ENCODE assay signal across 9 cellular contexts in the genomic region with DNA sequence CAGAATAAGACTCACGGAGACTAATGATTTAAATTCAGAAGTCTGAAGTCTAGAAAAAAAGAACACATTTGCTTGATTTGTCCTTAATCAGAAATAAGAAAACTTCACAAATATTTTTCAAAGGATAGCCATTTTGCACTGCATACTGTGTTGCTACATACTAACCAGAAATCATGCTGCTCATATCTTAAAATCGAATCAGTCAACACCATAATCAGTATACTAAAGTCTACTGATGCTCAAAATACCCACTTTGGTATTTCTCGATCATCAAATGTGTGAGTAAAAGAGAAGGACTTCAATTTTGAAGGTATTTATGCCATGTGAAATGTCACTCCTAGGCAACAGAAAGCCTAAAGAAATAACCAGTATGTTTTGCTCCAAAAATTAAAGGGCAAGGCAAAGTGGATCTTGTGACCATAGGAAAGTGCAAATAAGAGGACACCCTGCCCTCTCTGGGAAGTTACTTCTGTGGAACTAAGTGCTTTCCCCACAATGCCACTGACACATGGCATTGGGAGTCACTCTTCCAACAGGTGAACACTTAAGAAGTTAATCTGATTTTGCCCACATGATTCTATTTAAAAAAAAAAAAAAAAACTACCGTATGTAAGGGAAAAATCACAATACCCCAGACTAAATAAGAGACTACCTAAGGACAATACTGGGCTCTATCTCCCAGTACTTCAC. TPM values are rescaled to one million over a fixed set of nuclear protein-coding genes. Genes with fewer than 3 reads are reported as not detected.
A peak's percentile ranks its signal among the peaks of the same experiment; 100 is the strongest.
DNase-seq lines count a peak whose midpoint lies in the region; ATAC-seq lines count a peak whose summit lies in the region.
"Had no signal": no experiment of that assay in that cellular context is flagged by ENCODE, and none has a peak within 500 bp of the region (broad histone marks: within the 10 kb centered on the region; RNA-seq: fewer than 3 reads in every experiment).

No MANE protein-coding gene starts in this region.

- peak overlapping the region; percentile 96 for H3K4me3 Mint-ChIP-seq in activated CD4-positive, alpha-beta T cell treated with anti-CD3 and anti-CD28 coated beads for 36 hours
- peak overlapping the region; percentile 87 for H3K4me3 Mint-ChIP-seq in activated T-helper 17 cell treated with anti-CD3 and anti-CD28 coated beads, Interleukin-2, amount 50 U/mL, for 72 hours

- intact Hi-C loops in activated CD4-positive, alpha-beta T cell treated with anti-CD3 and anti-CD28 coated beads for 36 hours (cut with DNase I, micrococcal nuclease) = loop anchor here in 1 of 2 experiments (10.0 kb wide), 1 partner anchor 317 kb away; no protein-coding TSS in a partner anchor

- H3K9ac ChIP-seq in subcutaneous abdominal adipose tissue (ENCODE audit: low read length in 5 of 5) = peak overlapping the region in 3 of 5 donors; percentile 10 to 73 (median 26)

- CTCF ChIA-PET in activated CD4-positive, alpha-beta T cell treated with anti-CD3 and anti-CD28 coated beads for 36 hours (lab: Charles Lee) = interaction anchor here (0.8 to 1.7 kb wide), 2 partner anchors 25 to 28 kb away, joined by 4 read pairs; no protein-coding TSS in a partner anchor

- H3K27ac ChIP-seq in subcutaneous abdominal adipose tissue (ENCODE audit: low read depth, low read length) = peak overlapping the region; percentile 86

- H3K27me3 ChIP-seq in subcutaneous abdominal adipose tissue (ENCODE audit: control insufficient read depth in 5 of 5, insufficient read depth in 4 of 5, low read length in 5 of 5) = no peaks in the 10 kb centered on the region

- H3K36me3 ChIP-seq in subcutaneous abdominal adipose tissue (ENCODE audit: control insufficient read depth in 5 of 5, insufficient read depth in 5 of 5, low read length in 5 of 5) = no peaks in the 10 kb centered on the region

- no peak for ATAC-seq in activated CD4-positive, alpha-beta T cell treated with anti-CD3 and anti-CD28 coated beads for 36 hours
- ATAC-seq in activated T-helper 17 cell treated with anti-CD3 and anti-CD28 coated beads, Interleukin-2, amount 50 U/mL, for 72 hours (replicated peaks) = no peak
- ATAC-seq in GM19035 (IDR thresholded peaks at IDR 0.05; ENCODE audit: unreplicated experiment) = no peak
- no peak for ATAC-seq in GM18907 (IDR thresholded peaks at IDR 0.05; ENCODE audit: unreplicated experiment)

- peak overlapping the region; percentile 87 for H3K27ac Mint-ChIP-seq in activated CD4-positive, alpha-beta T cell treated with anti-CD3 and anti-CD28 coated beads for 36 hours
- H3K27ac Mint-ChIP-seq in activated T-helper 17 cell treated with anti-CD3 and anti-CD28 coated beads, Interleukin-2, amount 50 U/mL, for 72 hours = peak overlapping the region; percentile 89

- no peak for DNase-seq in activated CD4-positive, alpha-beta T cell treated with anti-CD3 and anti-CD28 coated beads for 36 hours
- no peak for DNase-seq in activated CD4-positive, alpha-beta T cell treated with anti-CD3 and anti-CD28 coated beads for 1 hour
- no peak for DNase-seq in DMS 273 treated with DMSO at 0.1 percent for 48 hours (lab: John Stamatoyannopoulos, UW)
- DNase-seq: SW 1271 had no signal

- no peaks in the 10 kb centered on the region for H3K9me3 Mint-ChIP-seq in activated CD4-positive, alpha-beta T cell treated with anti-CD3 and anti-CD28 coated beads for 36 hours (ENCODE audit: low read depth)
- H3K9me3 Mint-ChIP-seq in activated T-helper 17 cell treated with anti-CD3 and anti-CD28 coated beads, Interleukin-2, amount 50 U/mL, for 72 hours = no peaks in the 10 kb centered on the region

- H3K36me3 Mint-ChIP-seq in activated CD4-positive, alpha-beta T cell treated with anti-CD3 and anti-CD28 coated beads for 36 hours (ENCODE audit: low read depth) = no peaks in the 10 kb centered on the region
- peaks cover 21% of the 10 kb centered on the region for H3K36me3 Mint-ChIP-seq in activated T-helper 17 cell treated with anti-CD3 and anti-CD28 coated beads, Interleukin-2, amount 50 U/mL, for 72 hours (ENCODE audit: low read depth)

- H3K4me3 ChIP-seq in iPS-18c (ENCODE audit: insufficient read depth, low read depth, low read length) (peak overlapping the region; percentile 94), subcutaneous abdominal adipose tissue (ENCODE audit: low read depth in 1 of 5, low read length in 5 of 5) (peak overlapping the region; percentile 4 to 94 (median 82))

- peaks cover 5% of the 10 kb centered on the region for H3K27me3 Mint-ChIP-seq in activated CD4-positive, alpha-beta T cell treated with anti-CD3 and anti-CD28 coated beads for 36 hours
- H3K27me3 Mint-ChIP-seq in activated T-helper 17 cell treated with anti-CD3 and anti-CD28 coated beads, Interleukin-2, amount 50 U/mL, for 72 hours = no peaks in the 10 kb centered on the region

- peaks cover 73% of the 10 kb centered on the region for H3K4me1 Mint-ChIP-seq in activated CD4-positive, alpha-beta T cell treated with anti-CD3 and anti-CD28 coated beads for 36 hours
- H3K4me1 Mint-ChIP-seq in activated T-helper 17 cell treated with anti-CD3 and anti-CD28 coated beads, Interleukin-2, amount 50 U/mL, for 72 hours = peaks cover 51% of the 10 kb centered on the region

- H3K9me3 ChIP-seq in iPS-18c (ENCODE audit: control insufficient read depth, insufficient read depth, low read length) (no peaks in the 10 kb centered on the region), subcutaneous abdominal adipose tissue (ENCODE audit: control insufficient read depth in 5 of 5, low read length in 5 of 5) (no peaks in the 10 kb centered on the region)

- H3K4me1 ChIP-seq in subcutaneous abdominal adipose tissue (ENCODE audit: control insufficient read depth in 5 of 5, insufficient read depth in 5 of 5, low read length in 5 of 5) = peaks cover 7 to 64% (median 51%) of the 10 kb centered on the region in 5 donors

- POLR2A ChIA-PET in activated CD4-positive, alpha-beta T cell treated with anti-CD3 and anti-CD28 coated beads for 36 hours (lab: Charles Lee) = no interaction called here

RNA-seq across cellular contexts. Expression of a gene that starts 2.7 kb away (rescaled TPM):
- 10 to 100 TPM; 19.1 to 22.7 TPM for total RNA-seq in activated CD4-positive, alpha-beta T cell treated with anti-CD3 and anti-CD28 coated beads for 36 hours
- 10 to 100 TPM; 43.3 to 54.1 TPM for total RNA-seq in activated T-helper 17 cell treated with anti-CD3 and anti-CD28 coated beads, Interleukin-2, amount 50 U/mL, for 72 hours
